In the genomic region with DNA sequence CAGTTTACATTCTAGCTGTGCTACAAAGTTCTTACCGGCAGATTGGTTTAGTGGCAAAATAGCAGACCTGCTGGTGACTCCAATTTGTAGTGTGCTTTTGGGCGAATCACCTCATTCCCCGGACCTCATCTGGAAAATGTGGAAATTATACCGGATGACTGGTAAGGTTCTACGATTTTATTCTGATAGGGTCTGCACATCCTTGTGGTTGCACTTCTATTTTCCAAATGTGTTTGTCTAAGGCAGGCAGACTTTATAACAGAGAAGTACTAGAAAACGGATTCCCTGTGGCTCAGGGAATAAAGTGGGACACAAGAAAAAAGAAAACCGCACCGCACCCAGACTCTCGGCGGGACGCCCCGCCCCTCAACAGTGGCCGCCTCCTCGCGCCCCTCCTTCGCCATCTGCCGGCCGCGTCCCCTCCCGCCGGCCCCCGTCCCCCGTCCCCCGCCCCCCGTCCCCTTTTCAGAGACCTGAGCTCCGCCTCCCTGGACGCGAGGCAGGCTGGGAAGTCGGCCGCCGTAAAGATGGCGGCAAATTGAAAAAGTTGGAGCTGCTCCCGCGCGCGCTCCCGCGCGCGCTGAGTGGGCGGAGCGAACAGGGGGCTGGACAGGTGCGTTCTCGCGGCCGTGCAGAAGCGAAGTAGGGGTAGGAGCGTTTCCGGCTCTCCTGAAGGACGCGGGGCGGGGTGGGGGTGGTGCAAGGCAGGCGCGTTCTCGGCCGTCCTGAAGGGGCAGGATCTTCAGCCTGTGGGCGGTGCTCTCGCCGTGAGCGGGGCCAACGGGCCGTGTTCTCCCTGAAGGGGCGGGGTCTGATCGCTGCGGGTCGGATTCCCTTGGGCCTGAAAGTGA, we compare ENCODE assay signal across 8 cellular contexts. TPM values are rescaled to one million over a fixed set of nuclear protein-coding genes. Genes with fewer than 3 reads are reported as not detected.
DNase-seq lines count a peak whose midpoint lies in the region; ATAC-seq, FAIRE-seq and TF ChIP-seq lines count a peak whose summit lies in the region.

No MANE protein-coding gene starts in this region.

- POLR2A ChIA-PET in H1 (lab: Charles Lee; ENCODE audit: partially characterized antibody) = interaction anchor here (0.6 to 10.3 kb wide), 12 partner anchors 15 to 460 kb away, joined by 3 to 193 read pairs (median 3); a partner anchor contains a TSS

- peak; percentile 56 to 85 for TF ChIP-seq POLR2A in H1 (IDR thresholded peaks at IDR 0.05; ENCODE audit: control extremely low read depth in 1 of 2, low read depth in 2 of 2, low read length in 2 of 2)

- peak overlapping the region; percentile 99 for H4K5ac ChIP-seq in H1 (ENCODE audit: insufficient read length, low read depth, low read length)

- TF ChIP-seq EP300 in H1 (IDR thresholded peaks at IDR 0.05; ENCODE audit: borderline replicate concordance in 1 of 2, low read depth in 2 of 2, low read length in 2 of 2) = no peak

- peak overlapping the region; percentile 78 for H3K18ac ChIP-seq in H1 (ENCODE audit: extremely low read depth, low read length)
- peak overlapping the region; percentile 38 to 76 for H3K18ac ChIP-seq in mesenchymal stem cell (ENCODE audit: low read depth in 1 of 2, low read length in 2 of 2)

- H3K27ac ChIP-seq in H1 (ENCODE audit: low read depth, low read length) (peak overlapping the region; percentile 97), mesenchymal stem cell (ENCODE audit: low read length, poor library complexity, severe bottlenecking) (peak overlapping the region; percentile 94)

- H3K4me1 ChIP-seq in H1 (replicated peaks in 1 of 4; ENCODE audit: control insufficient read depth in 3 of 4, insufficient read depth in 4 of 4, low read length in 3 of 4) = peaks cover 0 to 6% (median 3%) of the 10 kb centered on the region in 4 experiments; a peak in 3 of 7 replicates
- H3K4me1 ChIP-seq in mesenchymal stem cell (ENCODE audit: control insufficient read depth, insufficient read depth, low read depth, low read length) = peaks cover 4% of the 10 kb centered on the region

- ATAC-seq in GM21360 (IDR thresholded peaks at IDR 0.05; ENCODE audit: unreplicated experiment) = peak; percentile 67

- 0 out of 2 replicates have a peak, but pooled peaks cover 6% of the 10 kb centered on the region for H3K23me2 ChIP-seq in H1 (ENCODE audit: low read depth, low read length)

- CTCF ChIA-PET in H1 (lab: Charles Lee; ENCODE audit: partially characterized antibody) = interaction anchor here (0.6 to 2.5 kb wide), 6 partner anchors 9 to 136 kb away, joined by 3 to 7 read pairs (median 3); no protein-coding TSS in a partner anchor

- FAIRE-seq in H1 (lab: Jason Lieb, UNC) = no peak

- H3K36me3 ChIP-seq in H1 (ENCODE audit: control insufficient read depth in 2 of 4, insufficient read depth in 4 of 4, low read length in 3 of 4) = no peaks in the 10 kb centered on the region
- peaks cover 4% of the 10 kb centered on the region in 2 experiments for H3K36me3 ChIP-seq in mesenchymal stem cell (ENCODE audit: control insufficient read depth in 1 of 2, insufficient read depth in 2 of 2, low read depth in 1 of 2, low read length in 2 of 2)

- H3K56ac ChIP-seq in H1 (replicated peaks; ENCODE audit: insufficient read length, low read depth, low read length) = peak overlapping the region; percentile 84

- no peak overlapping the region for H2BK15ac ChIP-seq in H1 (ENCODE audit: low read length)
- H2BK15ac ChIP-seq in mesenchymal stem cell (ENCODE audit: low read depth, poor library complexity, severe bottlenecking) = no peak overlapping the region

- H3K23ac ChIP-seq in H1 (ENCODE audit: insufficient read length) (no peak overlapping the region), mesenchymal stem cell (ENCODE audit: low read length in 2 of 2) (no peak overlapping the region)

- peak overlapping the region; percentile 66 to 98 (median 73) for H3K4me3 ChIP-seq in H1 (ENCODE audit: extremely low read depth in 1 of 4, insufficient read depth in 2 of 4, low read depth in 3 of 4, low read length in 4 of 4)
- peak overlapping the region; percentile 57 to 82 for H3K4me3 ChIP-seq in mesenchymal stem cell (ENCODE audit: insufficient read depth in 1 of 2, low read depth in 1 of 2, low read length in 2 of 2)

- H4K91ac ChIP-seq in H1 (replicated peaks; ENCODE audit: insufficient read length, low read length) (peak overlapping the region; percentile 93), mesenchymal stem cell (ENCODE audit: low read length) (no peak overlapping the region)

- H3K9ac ChIP-seq in H1 (replicated peaks in 1 of 4; ENCODE audit: extremely low read depth in 1 of 4, low read depth in 3 of 4, low read length in 3 of 4) (peak overlapping the region; percentile 56 to 96 (median 88)), mesenchymal stem cell (ENCODE audit: low read length) (peak overlapping the region; percentile 92)

- peaks cover 0 to 7% of the 10 kb centered on the region in 2 experiments for H4K20me1 ChIP-seq in H1 (replicated peaks in 1 of 2; ENCODE audit: control insufficient read depth in 1 of 2, insufficient read depth in 2 of 2, low read length in 2 of 2)

- H4K8ac ChIP-seq in H1 (ENCODE audit: extremely low read depth, insufficient read depth, low read length) (peak overlapping the region; percentile 98; the same call in 1 of the 2 replicates), mesenchymal stem cell (ENCODE audit: low read length) (no peak overlapping the region)

- H2AK5ac ChIP-seq in H1 (ENCODE audit: low read depth, low read length) (no peak overlapping the region), mesenchymal stem cell (ENCODE audit: low read length, severe bottlenecking) (no peak overlapping the region)

- no peaks in the 10 kb centered on the region for H3K27me3 ChIP-seq in H1 (replicated peaks in 1 of 4; ENCODE audit: control insufficient read depth in 3 of 4, extremely low read depth in 1 of 4, insufficient read depth in 3 of 4, low read length in 3 of 4)
- H3K27me3 ChIP-seq in mesenchymal stem cell (ENCODE audit: control insufficient read depth in 1 of 2, insufficient read depth in 1 of 2, low read length in 2 of 2) = no peaks in the 10 kb centered on the region

- H3K4me2 ChIP-seq in H1 (ENCODE audit: insufficient read depth in 1 of 2, low read depth in 2 of 2, low read length in 2 of 2) (peak overlapping the region; percentile 66 to 71), mesenchymal stem cell (ENCODE audit: low read length, poor library complexity, severe bottlenecking) (peak overlapping the region; percentile 83)

- no peak overlapping the region for H2BK20ac ChIP-seq in H1 (ENCODE audit: low read length)

- H3K79me2 ChIP-seq in H1 (ENCODE audit: control insufficient read depth in 1 of 2, insufficient read depth in 2 of 2, low read length in 2 of 2) = peaks cover 4 to 29% of the 10 kb centered on the region in 2 experiments; a peak in 3 of 4 replicates

- 2% methylated on average over 42 of the region's 66 CpGs; no CpG with 5 or more reads in 1 of the 2 experiments for WGBS in H1 (ENCODE audit: extremely low coverage in 1 of 2, insufficient coverage in 1 of 2, insufficient read length in 1 of 2, insufficient replicate concordance in 2 of 2, low coverage in 1 of 2, low lambda C conversion rate in 2 of 2, missing lambda C conversion rate in 1 of 2), 2 experiments
- under 1% methylated on average over 42 of the region's 66 CpGs for WGBS in mesenchymal stem cell

- H3K14ac ChIP-seq in H1 (ENCODE audit: insufficient read length) (no peak overlapping the region), mesenchymal stem cell (ENCODE audit: low read length in 2 of 2) (no peak overlapping the region)

- DNase-seq in COLO668 (lab: John Stamatoyannopoulos, UW; ENCODE audit: unreplicated experiment) = peak; percentile 100
- DNase-seq in HT1080 (ENCODE audit: low read depth) = peak; percentile 99
- peak; percentile 98 for DNase-seq in NOMO-1 (lab: John Stamatoyannopoulos, UW; ENCODE audit: unreplicated experiment in 2 of 2)
- peak; percentile 92 to 98 (median 96) for DNase-seq in activated CD8-positive, alpha-beta memory T cell treated with anti-CD3 and anti-CD28 coated beads for 48 hours (ENCODE audit: low read depth in 2 of 3, low spot score in 2 of 3)
- DNase-seq in H1 (ENCODE audit: low read depth in 1 of 2, low spot score in 2 of 2) = peak; percentile 96 to 97
- DNase-seq in mesenchymal stem cell = peak; percentile 99
- DNase-seq in stimulated activated CD8-positive, alpha-beta memory T cell treated with anti-CD3 and anti-CD28 coated beads, Interleukin-12 subunit alpha, Interleukin-12 subunit beta, amount 100 ng/mL, for 24 hours (ENCODE audit: extremely low read depth) = peak; percentile 99

- H2BK12ac ChIP-seq in H1 (ENCODE audit: low read depth, low read length) = no peak overlapping the region
- H2BK12ac ChIP-seq in mesenchymal stem cell (ENCODE audit: low read length in 2 of 2) = no peak overlapping the region

- H2BK5ac ChIP-seq in H1 (ENCODE audit: low read depth, low read length) (peak overlapping the region; percentile 98), mesenchymal stem cell (ENCODE audit: low read depth, low read length, poor library complexity, severe bottlenecking) (peak overlapping the region; percentile 26)

- H3K4ac ChIP-seq in H1 (replicated peaks; ENCODE audit: insufficient read length, low read depth, low read length) (no peak overlapping the region), mesenchymal stem cell (ENCODE audit: low read depth in 1 of 2, low read length in 2 of 2) (peak overlapping the region in 1 of 2 experiments; percentile 69)

- H3K9me3 ChIP-seq in H1 (ENCODE audit: insufficient read depth in 2 of 2, low read depth in 1 of 2, low read length in 1 of 2) (no peaks in the 10 kb centered on the region), mesenchymal stem cell (ENCODE audit: control insufficient read depth, low read length) (no peaks in the 10 kb centered on the region)

- H2AFZ ChIP-seq in H1 (ENCODE audit: low read length) (peak overlapping the region; percentile 81), mesenchymal stem cell (ENCODE audit: low read depth, low read length) (no peak overlapping the region)

- peaks cover 2% of the 10 kb centered on the region; the same call in 1 of the 2 replicates for H3K79me1 ChIP-seq in H1 (ENCODE audit: low read depth, low read length)
- H3K79me1 ChIP-seq in mesenchymal stem cell (replicated peaks; ENCODE audit: low read length, poor library complexity, severe bottlenecking) = peaks cover 7% of the 10 kb centered on the region

- H2BK120ac ChIP-seq in H1 (replicated peaks; ENCODE audit: low read depth, low read length) = no peak overlapping the region
- no peak overlapping the region for H2BK120ac ChIP-seq in mesenchymal stem cell (ENCODE audit: low read depth, low read length)

- TF ChIP-seq RAD21 in H1 (IDR thresholded peaks at IDR 0.05 in 1 of 2, conservative IDR thresholded peaks at IDR 0.05 in 1 of 2; ENCODE audit: low read depth in 2 of 2, low read length in 2 of 2) = no peak

- TF ChIP-seq CTCF in H1 (IDR thresholded peaks at IDR 0.05; ENCODE audit: control extremely low read depth in 1 of 3, insufficient read depth in 1 of 3, low read depth in 1 of 3, low read length in 3 of 3) = no peak

RNA-seq across cellular contexts. Expression of a gene that starts 0.5 kb away (rescaled TPM):
- 41.7 and 48.6 TPM in 2 replicates for total RNA-seq in HT1080 (2014; rRNA removed; shearing (Covaris generic))
- polyA plus RNA-seq in HT1080 (2015; cell fraction: cytosol; rRNA removed) = 27.9 and 29.3 TPM in 2 replicates
- polyA plus RNA-seq in HT1080 (2015; cell fraction: nucleus; rRNA removed) = 19.8 and 20.0 TPM in 2 replicates
- total RNA-seq in H1 (2021; fragmentation: NEBNext Ultra II Directional; extraction: Animal tissue kit (Norgen Biotek cat#: 25700)) = 31.3 and 31.6 TPM in 2 replicates
- polyA plus RNA-seq in H1 (2011; rRNA removed) = 41.2 and 54.8 TPM in 2 replicates
- polyA plus RNA-seq in H1 (2011; cell fraction: cytosol; rRNA removed) = 40.7 TPM
- 51.2 TPM for polyA plus RNA-seq in H1 (2011; cell fraction: nucleus; rRNA removed)
- polyA plus RNA-seq in H1 (2012, experiment 1 of 2) = 21.6 to 34.6 TPM (median 32.5 TPM) in 4 replicates
- 28.2 TPM for polyA plus RNA-seq in H1 (2012, experiment 2 of 2)
- polyA plus RNA-seq in H1 (2013, experiment 1 of 2) = 20.3 TPM
- 19.7 TPM for polyA plus RNA-seq in H1 (2013, experiment 2 of 2)
- polyA minus RNA-seq in H1 (2011; rRNA and poly(A)+ RNA removed) = 26.9 and 30.1 TPM in 2 replicates
- 18.4 TPM for polyA minus RNA-seq in H1 (2011; cell fraction: cytosol; rRNA and poly(A)+ RNA removed)
- 19.1 TPM for polyA minus RNA-seq in H1 (2011; cell fraction: nucleus; rRNA and poly(A)+ RNA removed)
- polyA plus RNA-seq in mesenchymal stem cell (2013, experiment 1 of 2) = 39.8 TPM
- 39.9 TPM for polyA plus RNA-seq in mesenchymal stem cell (2013, experiment 2 of 2)

RNA-seq across cellular contexts. Expression of a gene that starts 20.7 kb away (rescaled TPM):
- total RNA-seq in HT1080 (2014; rRNA removed; shearing (Covaris generic)) = 0.10 TPM in 1 of 2 replicates, not detected in the other
- polyA plus RNA-seq in HT1080 (2015; cell fraction: cytosol; rRNA removed) = not detected in 2 replicates
- polyA plus RNA-seq in HT1080 (2015; cell fraction: nucleus; rRNA removed) = 0.06 and 0.12 TPM in 2 replicates
- 0.11 and 0.19 TPM in 2 replicates for total RNA-seq in H1 (2021; fragmentation: NEBNext Ultra II Directional; extraction: Animal tissue kit (Norgen Biotek cat#: 25700))
- 0.08 and 0.11 TPM in 2 replicates for polyA plus RNA-seq in H1 (2011; rRNA removed)
- 0.12 TPM for polyA plus RNA-seq in H1 (2011; cell fraction: cytosol; rRNA removed)
- 0.50 TPM for polyA plus RNA-seq in H1 (2011; cell fraction: nucleus; rRNA removed)
- 0.08 to 0.15 TPM (median 0.11 TPM) in 3 of 4 replicates, not detected in the other for polyA plus RNA-seq in H1 (2012, experiment 1 of 2)
- not detected for polyA plus RNA-seq in H1 (2012, experiment 2 of 2)
- 0.04 TPM for polyA plus RNA-seq in H1 (2013, experiment 1 of 2)
- polyA plus RNA-seq in H1 (2013, experiment 2 of 2) = 0.04 TPM
- polyA minus RNA-seq in H1 (2011; rRNA and poly(A)+ RNA removed) = 0.20 and 0.54 TPM in 2 replicates
- 1.8 TPM for polyA minus RNA-seq in H1 (2011; cell fraction: cytosol; rRNA and poly(A)+ RNA removed)
- 1.9 TPM for polyA minus RNA-seq in H1 (2011; cell fraction: nucleus; rRNA and poly(A)+ RNA removed)
- polyA plus RNA-seq in mesenchymal stem cell (2013, experiment 1 of 2) = not detected
- not detected for polyA plus RNA-seq in mesenchymal stem cell (2013, experiment 2 of 2)

Comparison
In these comparisons a context has a peak if more than half of its experiments do, and no peak if none do; other contexts are left out.
1. Peak in every context shown above with its lines: DNase-seq, ATAC-seq, H3K4me3 ChIP-seq and H3K27ac ChIP-seq.